10 cellular contexts compared by ENCODE assay signal in the genomic region with DNA sequence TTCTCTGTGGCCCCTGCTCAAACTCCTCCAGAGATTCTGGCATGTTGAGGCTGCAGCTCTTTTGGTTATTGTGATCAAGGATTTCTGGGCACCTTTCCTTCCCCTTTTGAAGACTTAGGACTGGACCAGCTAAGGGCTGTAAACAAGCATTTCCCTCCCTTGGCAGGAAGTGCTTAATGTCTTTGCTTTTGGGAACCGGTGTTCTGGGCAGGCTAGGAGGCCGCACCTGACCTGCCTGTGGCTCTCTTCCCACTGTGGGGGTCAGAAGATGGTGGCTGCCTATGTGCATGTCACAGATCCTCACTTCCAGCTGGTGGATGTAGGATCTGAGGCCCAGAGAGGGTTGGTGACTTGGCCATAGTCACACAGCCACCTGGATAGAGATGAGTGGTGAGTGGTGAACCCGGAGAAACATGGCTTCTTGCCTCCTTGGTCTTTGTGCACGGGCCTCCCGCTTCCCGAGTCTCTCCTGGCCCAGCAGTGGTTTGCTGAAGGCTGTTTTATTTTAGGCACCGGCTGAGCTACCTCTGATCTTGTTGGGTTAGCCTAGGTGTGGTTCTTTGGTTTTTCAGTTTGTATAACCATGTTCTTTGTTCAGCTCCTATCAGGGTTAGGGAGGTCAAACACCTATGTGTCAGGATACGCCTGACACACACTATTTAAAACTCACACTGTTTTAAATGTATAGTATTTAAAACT.
DNase-seq lines count a peak whose midpoint lies in the region; ATAC-seq and TF ChIP-seq lines count a peak whose summit lies in the region.
"Had no signal": no experiment of that assay in that cellular context is flagged by ENCODE, and none has a peak within 500 bp of the region (broad histone marks: within the 10 kb centered on the region; RNA-seq: fewer than 3 reads in every experiment).

No MANE protein-coding gene starts in this region.

- DNase-seq in CD4-positive, alpha-beta memory T cell: no peak
- DNase-seq in T-helper 17 cell (no peak), heart right ventricle (no peak), pons (ENCODE audit: low spot score) (peak; percentile 53), mesenteric fat pad (ENCODE audit: low spot score) (no peak), HCEC 1CT (no peak)
- DNase-seq: DMS 273 treated with DMSO at 0.1 percent for 48 hours, MM.1S had no signal

- peaks cover 54 to 92% (median 72%) of the 10 kb centered on the region in 4 donors for H3K4me1 Mint-ChIP-seq in CD4-positive, alpha-beta memory T cell
- peaks cover 53% of the 10 kb centered on the region for H3K4me1 Mint-ChIP-seq in T-helper 17 cell

- intact Hi-C loops in CD4-positive, alpha-beta memory T cell (cut with micrococcal nuclease): loop anchor here (1.0 kb wide), 1 partner anchor 17 kb away; no protein-coding TSS in a partner anchor
- intact Hi-C loops in heart right ventricle (cut with DNase I): loop anchor here in 1 of 10 donors (5.0 to 10.0 kb wide), 2 partner anchors 82 to 125 kb away; partner anchors contain the start of gene GRK5

- no peak for ATAC-seq in T-helper 17 cell
- peak in 4 of 8 donors; percentile 25 to 46 (median 38) for ATAC-seq in heart right ventricle
- no peak for ATAC-seq in HG02970 (IDR thresholded peaks at IDR 0.05; ENCODE audit: low FRiP score, unreplicated experiment)
- no peak for ATAC-seq in HG03025 (IDR thresholded peaks at IDR 0.05; ENCODE audit: low FRiP score, unreplicated experiment)

- no peaks in the 10 kb centered on the region for H3K27me3 ChIP-seq in CD4-positive, alpha-beta memory T cell (ENCODE audit: insufficient read depth, low read length)
- no peaks in the 10 kb centered on the region for H3K27me3 ChIP-seq in heart right ventricle

- no peaks in the 10 kb centered on the region for H3K9me3 ChIP-seq in CD4-positive, alpha-beta memory T cell (ENCODE audit: control insufficient read depth in 1 of 2, low read length in 2 of 2)
- H3K9me3 ChIP-seq in T-helper 17 cell (ENCODE audit: control insufficient read depth, low read length, poor library complexity, severe bottlenecking): no peaks in the 10 kb centered on the region
- no peaks in the 10 kb centered on the region for H3K9me3 ChIP-seq in heart right ventricle

- H3K4me1 ChIP-seq in CD4-positive, alpha-beta memory T cell (ENCODE audit: insufficient read depth, low read length): peaks cover 83% of the 10 kb centered on the region
- peaks cover 33 to 90% (median 79%) of the 10 kb centered on the region in 9 donors for H3K4me1 ChIP-seq in heart right ventricle

- POLR2A ChIA-PET in CD4-positive, alpha-beta memory T cell (lab: Charles Lee; ENCODE audit: partially characterized antibody): interaction anchor here (1.0 to 2.0 kb wide), 5 partner anchors 13 to 82 kb away, joined by 3 to 9 read pairs (median 3); partner anchors contain the start of gene GRK5

- H3K27ac ChIP-seq in CD4-positive, alpha-beta memory T cell (ENCODE audit: low read depth, low read length): no peak overlapping the region
- H3K27ac ChIP-seq in heart right ventricle: peak overlapping the region; percentile 10 to 81 (median 62)

- CTCF ChIA-PET in CD4-positive, alpha-beta memory T cell (lab: Charles Lee; ENCODE audit: partially characterized antibody): interaction anchor here (0.6 to 2.3 kb wide), 9 partner anchors 9 to 254 kb away, joined by 3 to 9 read pairs (median 5); partner anchors contain the start of gene GRK5

- peak overlapping the region in 6 of 7 donors; percentile 5 to 93 (median 80) for H3K27ac Mint-ChIP-seq in CD4-positive, alpha-beta memory T cell
- H3K27ac Mint-ChIP-seq in T-helper 17 cell: peak overlapping the region; percentile 89

- H3K27me3 Mint-ChIP-seq in CD4-positive, alpha-beta memory T cell: no peaks in the 10 kb centered on the region
- H3K27me3 Mint-ChIP-seq in T-helper 17 cell: no peaks in the 10 kb centered on the region

- no peaks in the 10 kb centered on the region for H3K9me3 Mint-ChIP-seq in CD4-positive, alpha-beta memory T cell

- no peaks in the 10 kb centered on the region for H3K36me3 ChIP-seq in CD4-positive, alpha-beta memory T cell (ENCODE audit: insufficient read depth, low read length)
- H3K36me3 ChIP-seq in heart right ventricle: peaks cover 0 to 3% (median 0%) of the 10 kb centered on the region in 9 donors

- TF ChIP-seq CTCF in heart right ventricle (IDR thresholded peaks at IDR 0.05): no peak

- no peak overlapping the region for H3K4me3 ChIP-seq in CD4-positive, alpha-beta memory T cell (ENCODE audit: low read length in 2 of 2)
- H3K4me3 ChIP-seq in heart right ventricle: no peak overlapping the region

- peak overlapping the region; percentile 17 to 72 (median 44) for H3K4me3 Mint-ChIP-seq in CD4-positive, alpha-beta memory T cell
- H3K4me3 Mint-ChIP-seq in T-helper 17 cell: peak overlapping the region; percentile 50

- WGBS in heart right ventricle, 2 donors: 65 to 67% methylated on average over 8 of the region's 8 CpGs

- H3K36me3 Mint-ChIP-seq in CD4-positive, alpha-beta memory T cell: peaks cover 0 to 2% of the 10 kb centered on the region in 2 donors
- no peaks in the 10 kb centered on the region for H3K36me3 Mint-ChIP-seq in T-helper 17 cell (ENCODE audit: low read depth)
